8 cellular contexts compared by ENCODE assay signal in genomic region chr20:57708694-57709673, GRCh38. TPM values are rescaled to one million over a fixed set of nuclear protein-coding genes. Genes with fewer than 3 reads are reported as not detected.
DNase-seq lines count a peak whose midpoint lies in the region; ATAC-seq, FAIRE-seq and TF ChIP-seq lines count a peak whose summit lies in the region.

No MANE protein-coding gene starts in this region.

- H3K79me2 ChIP-seq in mesendoderm (ENCODE audit: control insufficient read depth, insufficient read depth, low read length), result peaks cover 62% of the 10 kb centered on the region

- peak overlapping the region; percentile 70 for H2BK5ac ChIP-seq in mesendoderm (ENCODE audit: low read length)

- H3K9me3 ChIP-seq in HEK293 (ENCODE audit: control insufficient read depth, insufficient read depth, low read depth, low read length) (no peaks in the 10 kb centered on the region), thoracic aorta (no peaks in the 10 kb centered on the region)

- CTCF ChIA-PET in HEK293 (lab: Yijun Ruan, JAX), result interaction anchor here (0.7 to 1.0 kb wide), 3 partner anchors 14 to 91 kb away, joined by 3 to 5 read pairs (median 4); no protein-coding TSS in a partner anchor

- H4K5ac ChIP-seq in mesendoderm (ENCODE audit: low read length), result no peak overlapping the region

- no peaks in the 10 kb centered on the region for H3K9me3 Mint-ChIP-seq in chondrocyte (ENCODE audit: low read depth)

- peak; percentile 18 for DNase-seq in T-helper 22 cell (ENCODE audit: low read depth)
- DNase-seq in chondrocyte (ENCODE audit: low spot score), result no peak
- DNase-seq in mesendoderm, result no peak
- DNase-seq in thoracic aorta (ENCODE audit: low spot score), result no peak
- no peak for DNase-seq in KBM-7
- no peak for DNase-seq in GM19239 (ENCODE audit: insufficient read length, low spot score)
- DNase-seq in LoVo (ENCODE audit: low spot score), result no peak

- peak overlapping the region; percentile 99 for H3K4me3 Mint-ChIP-seq in chondrocyte (ENCODE audit: unreplicated experiment)

- no peak overlapping the region for H2AK5ac ChIP-seq in mesendoderm (ENCODE audit: low read length)

- H3K4me1 ChIP-seq in HEK293 (ENCODE audit: control insufficient read depth, insufficient read depth, low read length) (peaks cover 11% of the 10 kb centered on the region), mesendoderm (ENCODE audit: control insufficient read depth, low read depth, low read length) (peaks cover 38% of the 10 kb centered on the region), thoracic aorta (ENCODE audit: control insufficient read depth in 1 of 2, low read depth in 2 of 2) (peaks cover 46 to 71% of the 10 kb centered on the region in 2 donors)

- peak overlapping the region; percentile 75 for H3K9ac ChIP-seq in mesendoderm (ENCODE audit: low read length)

- H2BK15ac ChIP-seq in mesendoderm (replicated peaks; ENCODE audit: low read depth), result peak overlapping the region; percentile 10

- peak overlapping the region; percentile 95 for H3K56ac ChIP-seq in mesendoderm (ENCODE audit: low read length)

- peak overlapping the region; percentile 98 for H3K4ac ChIP-seq in mesendoderm (ENCODE audit: low read depth, low read length)

- no peak overlapping the region for H4K8ac ChIP-seq in mesendoderm (ENCODE audit: low read depth, low read length)

- ATAC-seq in thoracic aorta (ENCODE audit: insufficient number of reproducible peaks, low FRiP score, low read depth), result no peak

- H3K27me3 ChIP-seq in mesendoderm (ENCODE audit: insufficient read depth, low read length, poor library complexity) (no peaks in the 10 kb centered on the region), thoracic aorta (replicated peaks; ENCODE audit: insufficient read depth) (no peaks in the 10 kb centered on the region)

- POLR2A ChIA-PET in HEK293 (lab: Yijun Ruan, JAX), result interaction anchor here (1.0 to 5.3 kb wide), 9 partner anchors 10 to 102 kb away, joined by 3 to 42 read pairs (median 7); no protein-coding TSS in a partner anchor

- H3K23ac ChIP-seq in mesendoderm (ENCODE audit: low read length), result peak overlapping the region; percentile 99

- H3K36me3 ChIP-seq in HEK293 (ENCODE audit: control insufficient read depth in 2 of 2, insufficient read depth in 1 of 2, low read length in 2 of 2) (peaks cover 0 to 3% of the 10 kb centered on the region in 2 experiments; a peak in 1 of 3 replicates), mesendoderm (ENCODE audit: control insufficient read depth, insufficient read depth, low read length) (no peaks in the 10 kb centered on the region), thoracic aorta (no peaks in the 10 kb centered on the region)

- in situ Hi-C loops in KBM-7 (cut with MboI; ENCODE audit: low pct_unique_long_range_greater_than_20kb, low sequenced_read_pairs), result no loop called here

- H3K36me3 Mint-ChIP-seq in chondrocyte (ENCODE audit: low read depth), result peaks cover 7% of the 10 kb centered on the region

- WGBS in mesendoderm (ENCODE audit: extremely low coverage, insufficient coverage, low lambda C conversion rate), result no CpG with 5 or more reads among the region's 108 CpGs

- peak overlapping the region; percentile 99 for H3K18ac ChIP-seq in mesendoderm (ENCODE audit: low read length)

- H3K27ac Mint-ChIP-seq in chondrocyte (ENCODE audit: unreplicated experiment), result peak overlapping the region; percentile 100

- no peak for FAIRE-seq in GM19239 (lab: Jason Lieb, UNC)

- no peaks in the 10 kb centered on the region for H3K27me3 Mint-ChIP-seq in chondrocyte (ENCODE audit: low read depth)

- H3K4me2 ChIP-seq in mesendoderm (ENCODE audit: low read length), result peak overlapping the region; percentile 73

- H3K4me3 ChIP-seq in HEK293 (ENCODE audit: low read depth, low read length), result peak overlapping the region; percentile 85
- peak overlapping the region; percentile 90 for H3K4me3 ChIP-seq in mesendoderm (ENCODE audit: low read length)
- H3K4me3 ChIP-seq in thoracic aorta, result peak overlapping the region; percentile 85

- H3K79me1 ChIP-seq in mesendoderm (ENCODE audit: low read length), result peaks cover 6% of the 10 kb centered on the region

- peak overlapping the region; percentile 95 for H2BK120ac ChIP-seq in mesendoderm (ENCODE audit: low read depth, low read length)

- no peak for TF ChIP-seq CTCF in HEK293 (tag by site-specific recombination; IDR thresholded peaks at IDR 0.05)
- TF ChIP-seq CTCF in chondrocyte (IDR thresholded peaks at IDR 0.05), result no peak
- no peak for TF ChIP-seq CTCF in thoracic aorta (IDR thresholded peaks at IDR 0.05)

- H3K4me1 Mint-ChIP-seq in chondrocyte (ENCODE audit: low read depth), result peaks cover 74% of the 10 kb centered on the region

- peak overlapping the region; percentile 73; the same call in 1 of the 2 replicates for H3K27ac ChIP-seq in HEK293 (ENCODE audit: extremely low read depth, low read depth, low read length)
- peak overlapping the region; percentile 69 for H3K27ac ChIP-seq in mesendoderm (ENCODE audit: low read depth, low read length)
- peak overlapping the region; percentile 92 for H3K27ac ChIP-seq in thoracic aorta

TF ChIP-seq in HEK293, 187 proteins besides CTCF, POLR2A, EP300 and RAD21 (continues in another document):
- TF ChIP-seq, protein P1, sequence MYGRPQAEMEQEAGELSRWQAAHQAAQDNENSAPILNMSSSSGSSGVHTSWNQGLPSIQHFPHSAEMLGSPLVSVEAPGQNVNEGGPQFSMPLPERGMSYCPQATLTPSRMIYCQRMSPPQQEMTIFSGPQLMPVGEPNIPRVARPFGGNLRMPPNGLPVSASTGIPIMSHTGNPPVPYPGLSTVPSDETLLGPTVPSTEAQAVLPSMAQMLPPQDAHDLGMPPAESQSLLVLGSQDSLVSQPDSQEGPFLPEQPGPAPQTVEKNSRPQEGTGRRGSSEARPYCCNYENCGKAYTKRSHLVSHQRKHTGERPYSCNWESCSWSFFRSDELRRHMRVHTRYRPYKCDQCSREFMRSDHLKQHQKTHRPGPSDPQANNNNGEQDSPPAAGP (tag by site-specific recombination; IDR thresholded peaks at IDR 0.05), result peak; percentile 49; the same call in 1 of the 2 replicates
- no peak for TF ChIP-seq ZNF239 (tag by site-specific recombination; IDR thresholded peaks at IDR 0.05)
- no peak for TF ChIP-seq ZNF544 (tag by site-specific recombination; IDR thresholded peaks at IDR 0.05)
- TF ChIP-seq SP3 (tag by site-specific recombination; IDR thresholded peaks at IDR 0.05), result no peak
- no peak for TF ChIP-seq ZNF221 (tag by site-specific recombination; IDR thresholded peaks at IDR 0.05; ENCODE audit: borderline replicate concordance)
- TF ChIP-seq ZNF2 (tag by site-specific recombination; IDR thresholded peaks at IDR 0.05), result no peak
- 0 out of 2 replicates have a peak, but pooled peaks have one; percentile 29 for TF ChIP-seq ZEB2 (tag by site-specific recombination; IDR thresholded peaks at IDR 0.05)
- TF ChIP-seq, protein P2, sequence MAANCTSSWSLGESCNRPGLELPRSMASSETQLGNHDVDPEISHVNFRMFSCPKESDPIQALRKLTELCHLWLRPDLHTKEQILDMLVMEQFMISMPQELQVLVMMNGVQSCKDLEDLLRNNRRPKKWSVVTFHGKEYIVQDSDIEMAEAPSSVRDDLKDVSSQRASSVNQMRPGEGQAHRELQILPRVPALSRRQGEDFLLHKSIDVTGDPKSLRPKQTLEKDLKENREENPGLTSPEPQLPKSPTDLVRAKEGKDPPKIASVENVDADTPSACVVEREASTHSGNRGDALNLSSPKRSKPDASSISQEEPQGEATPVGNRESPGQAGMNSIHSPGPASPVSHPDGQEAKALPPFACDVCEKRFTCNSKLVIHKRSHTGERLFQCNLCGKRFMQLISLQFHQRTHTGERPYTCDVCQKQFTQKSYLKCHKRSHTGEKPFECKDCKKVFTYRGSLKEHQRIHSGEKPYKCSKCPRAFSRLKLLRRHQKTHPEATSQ (tag by site-specific recombination; IDR thresholded peaks at IDR 0.05), result no peak
- TF ChIP-seq PRDM1 (tag by site-specific recombination; IDR thresholded peaks at IDR 0.05), result no peak
- no peak for TF ChIP-seq SALL2 (tag by site-specific recombination; IDR thresholded peaks at IDR 0.05; ENCODE audit: borderline replicate concordance)
- peak; percentile 74 for TF ChIP-seq KLF1 (tag by site-specific recombination; IDR thresholded peaks at IDR 0.05)
- peak; percentile 69 for TF ChIP-seq ZBTB20 (tag by site-specific recombination; IDR thresholded peaks at IDR 0.05)
- TF ChIP-seq GLI2 (tag by site-specific recombination; IDR thresholded peaks at IDR 0.05; ENCODE audit: borderline replicate concordance, low read depth), result no peak
- no peak for TF ChIP-seq ZNF76 (tag by site-specific recombination; IDR thresholded peaks at IDR 0.05; ENCODE audit: borderline replicate concordance, low read depth)
- TF ChIP-seq ZFHX2 (tag by site-specific recombination; conservative IDR thresholded peaks at IDR 0.05), result peak; percentile 41; the same call in 1 of the 2 replicates
- peak; percentile 64; the same call in 1 of the 2 replicates for TF ChIP-seq ZBTB10 (tag by site-specific recombination; IDR thresholded peaks at IDR 0.05)
- no peak for TF ChIP-seq GLIS2 (tag by site-specific recombination; IDR thresholded peaks at IDR 0.05)
- peak; percentile 55 for TF ChIP-seq EGR2 (tag by site-specific recombination; IDR thresholded peaks at IDR 0.05; ENCODE audit: low read depth)
- no peak for TF ChIP-seq TCF7L2 (IDR thresholded peaks at IDR 0.05; ENCODE audit: borderline replicate concordance, low read depth, low read length)
- no peak for TF ChIP-seq ZNF660 (tag by site-specific recombination; IDR thresholded peaks at IDR 0.05)

RNA-seq across cellular contexts. Expression of gene PMEPA1, which starts 0.8 kb away (rescaled TPM):
- total RNA-seq in chondrocyte, result 151 to 298 TPM (median 163 TPM) in 3 replicates
- 52.6 TPM for polyA plus RNA-seq in mesendoderm (2013, experiment 1 of 2)
- 52.5 TPM for polyA plus RNA-seq in mesendoderm (2013, experiment 2 of 2)
- 100 to 1,000 TPM in 1 of 2 donors, 10 to 100 TPM in 1; 68.4 to 104 TPM for total RNA-seq in thoracic aorta
